Comparison of ENCODE assay signal across 19 cellular contexts in the genomic region with DNA sequence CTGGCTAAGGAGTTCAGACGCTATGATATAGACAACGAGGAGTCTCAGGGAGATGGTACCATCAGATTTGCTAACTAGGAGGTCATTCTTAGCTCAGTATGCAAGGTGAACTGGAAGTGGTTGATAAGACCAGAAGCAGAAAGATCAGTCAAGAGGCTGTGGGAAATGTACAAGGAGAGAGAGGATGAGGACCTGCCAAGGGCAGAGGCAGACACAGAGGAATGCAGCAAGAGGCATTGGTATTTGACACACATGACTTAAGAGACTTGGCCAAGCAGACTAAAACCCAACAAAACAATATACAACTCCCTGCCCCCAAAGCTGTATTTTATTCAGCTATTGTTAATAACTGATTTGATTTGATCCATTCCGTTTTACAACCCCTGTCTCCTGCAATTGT.
"Had no signal": no experiment of that assay in that cellular context is flagged by ENCODE, and none has a peak within 500 bp of the region (broad histone marks: within the 10 kb centered on the region; RNA-seq: fewer than 3 reads in every experiment).

No MANE protein-coding gene starts in this region.

- DNase-seq: MV-4-11, NCI-H1048, NCI-H1105, NCI-H1417, NCI-H1436 treated with DMSO at 0.1 percent for 48 hours, NCI-H1694 treated with DMSO at 0.1 percent for 48 hours, NCI-H1930, NCI-H2081, NCI-H2107, NCI-H2227 treated with DMSO at 0.1 percent for 48 hours, NCI-H524 treated with DMSO at 0.1 percent for 48 hours, NCI-H69, NCI-H774, RPMI8226, SHP77 had no signal

- H3K27ac ChIP-seq: HL-60, KMS-11 had no signal

- ATAC-seq: K562 had no signal

- H3K9me3 ChIP-seq: SK-N-SH had no signal

- H3K4me3 ChIP-seq: K562 had no signal
